ENCODE assay signal across 8 cellular contexts in genomic region chr6:150491131-150491795, GRCh38.
DNase-seq lines count a peak whose midpoint lies in the region; ATAC-seq lines count a peak whose summit lies in the region.

No MANE protein-coding gene starts in this region.

- H3K27ac Mint-ChIP-seq in CD4-positive, alpha-beta memory T cell, result peak overlapping the region in 6 of 7 donors; percentile 14 to 89 (median 54)

- H3K27me3 ChIP-seq in CD4-positive, alpha-beta memory T cell (ENCODE audit: insufficient read depth, low read length), result no peaks in the 10 kb centered on the region

- no peak overlapping the region for H3K27ac ChIP-seq in CD4-positive, alpha-beta memory T cell (ENCODE audit: low read depth, low read length)

- peak overlapping the region in 7 of 8 donors; percentile 1 to 74 (median 52) for H3K4me3 Mint-ChIP-seq in CD4-positive, alpha-beta memory T cell

- peak overlapping the region in 1 of 2 donors; percentile 11 for H3K4me3 ChIP-seq in CD4-positive, alpha-beta memory T cell (ENCODE audit: low read length in 2 of 2)

- peaks cover 0 to 3% of the 10 kb centered on the region in 2 donors for H3K36me3 Mint-ChIP-seq in CD4-positive, alpha-beta memory T cell

- peak; percentile 87 for ATAC-seq in GM21367 (IDR thresholded peaks at IDR 0.05; ENCODE audit: unreplicated experiment)
- ATAC-seq in HG03558 (IDR thresholded peaks at IDR 0.05; ENCODE audit: extremely low read depth, unreplicated experiment), result peak; percentile 72

- intact Hi-C loops in CD4-positive, alpha-beta memory T cell (cut with micrococcal nuclease), result no loop called here

- H3K4me1 ChIP-seq in CD4-positive, alpha-beta memory T cell (ENCODE audit: insufficient read depth, low read length), result peaks cover 19% of the 10 kb centered on the region

- CTCF ChIA-PET in CD4-positive, alpha-beta memory T cell (lab: Charles Lee; ENCODE audit: partially characterized antibody), result interaction anchor here (0.9 kb wide), 1 partner anchor 250 kb away, joined by 3 read pairs; no protein-coding TSS in a partner anchor

- H3K36me3 ChIP-seq in CD4-positive, alpha-beta memory T cell (ENCODE audit: insufficient read depth, low read length), result no peaks in the 10 kb centered on the region

- H3K4me1 Mint-ChIP-seq in CD4-positive, alpha-beta memory T cell, result peaks cover 4 to 20% (median 15%) of the 10 kb centered on the region in 4 donors

- DNase-seq in CD4-positive, alpha-beta memory T cell, result peak; percentile 31 to 56 (median 50)
- DNase-seq in central memory CD4-positive, alpha-beta T cell, result peak; percentile 39
- DNase-seq in HuH-7.5 (ENCODE audit: low spot score), result no peak
- no peak for DNase-seq in midbrain (lab: John Stamatoyannopoulos, UW)
- DNase-seq in NCI-H524 (lab: John Stamatoyannopoulos, UW), result no peak
- DNase-seq in anterior cingulate cortex (lab: John Stamatoyannopoulos, UW), result no peak

- peaks cover 0 to 3% (median 0%) of the 10 kb centered on the region in 8 donors for H3K9me3 Mint-ChIP-seq in CD4-positive, alpha-beta memory T cell

- H3K27me3 Mint-ChIP-seq in CD4-positive, alpha-beta memory T cell, result no peaks in the 10 kb centered on the region

- POLR2A ChIA-PET in CD4-positive, alpha-beta memory T cell (lab: Charles Lee; ENCODE audit: partially characterized antibody), result interaction anchor here (0.6 to 1.9 kb wide), 2 partner anchors 109 to 331 kb away, joined by 3 to 9 read pairs; partner anchors contain the start of gene PLEKHG1

- no peaks in the 10 kb centered on the region for H3K9me3 ChIP-seq in CD4-positive, alpha-beta memory T cell (ENCODE audit: control insufficient read depth in 1 of 2, low read length in 2 of 2)

Comparison
In these comparisons a context has a peak if more than half of its experiments do, and no peak if none do; other contexts are left out.
1. DNase-seq: peak in CD4-positive, alpha-beta memory T cell (5 of 5) and central memory CD4-positive, alpha-beta T cell (single experiment); none in HuH-7.5 (single experiment), midbrain (single experiment), NCI-H524 (0 of 2) and anterior cingulate cortex (0 of 58).